ENCODE assay signal across 29 cellular contexts in the genomic region with DNA sequence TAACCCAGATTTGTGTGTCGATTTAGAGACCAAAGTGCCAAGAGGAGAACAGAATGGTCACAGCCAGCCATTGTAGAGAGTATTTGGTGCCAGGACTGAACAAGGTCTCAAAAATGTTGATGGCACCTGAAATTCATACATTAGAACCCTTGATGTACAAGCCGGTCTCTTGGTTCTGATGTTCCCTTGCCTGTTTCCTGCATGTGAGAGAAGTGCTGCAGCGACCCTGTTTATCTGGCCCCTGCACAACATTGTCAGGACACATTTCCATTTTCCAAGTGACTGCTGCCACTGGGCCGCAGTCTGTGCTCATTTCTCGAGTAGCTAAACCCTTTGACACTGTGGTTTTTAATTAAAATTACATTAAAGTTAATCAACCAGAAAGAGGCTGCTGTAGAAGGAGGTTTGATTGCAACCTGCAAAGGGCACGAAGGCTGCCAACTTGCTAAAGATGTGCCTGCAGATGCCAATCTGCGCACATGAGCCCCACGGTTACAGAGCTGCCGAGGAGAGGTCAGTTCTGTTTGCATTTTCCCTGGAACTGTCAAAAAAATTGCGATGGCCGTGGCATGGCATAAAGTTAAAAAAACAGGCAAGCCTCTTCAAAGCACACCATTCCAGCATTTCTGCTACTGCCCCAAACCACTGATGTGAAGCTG.
"Had no signal": no experiment of that assay in that cellular context is flagged by ENCODE, and none has a peak within 500 bp of the region (broad histone marks: within the 10 kb centered on the region; RNA-seq: fewer than 3 reads in every experiment).

No MANE protein-coding gene starts in this region.

- H3K27me3 ChIP-seq: heart right ventricle, ovary, suprapubic skin, transverse colon, upper lobe of right lung, uterus had no signal

- H3K4me2 ChIP-seq: smooth muscle cell had no signal

- H3K36me3 ChIP-seq: esophagus squamous epithelium, heart right ventricle, ovary, suprapubic skin, transverse colon, upper lobe of right lung, uterus had no signal

- H3K4me1 ChIP-seq: esophagus squamous epithelium, heart right ventricle, psoas muscle, suprapubic skin, upper lobe of right lung, uterus had no signal

- H3K4me3 ChIP-seq: coronary artery, esophagus squamous epithelium, heart right ventricle, lung, ovary, psoas muscle, smooth muscle cell, suprapubic skin, transverse colon, upper lobe of right lung, uterus had no signal

- DNase-seq: dermis blood vessel endothelial cell; effector memory CD4-positive, alpha-beta T cell; esophagus squamous epithelium; foreskin melanocyte; glutamatergic neuron; heart right ventricle; hippocampal formation; islet precursor cell; kidney glomerular epithelial cell; left colon; natural killer cell; occipital lobe; ovary; psoas muscle; stimulated activated CD4-positive, alpha-beta T cell treated with anti-CD3 and anti-CD28 coated beads, Interleukin-12 subunit alpha, Interleukin-12 subunit beta, amount 100 ng/mL, for 4 hours; stimulated activated CD4-positive, alpha-beta T cell treated with anti-CD3 and anti-CD28 coated beads, Interleukin-1b, Interleukin-23, amount 100 ng/mL, for 48 hours; stimulated activated CD4-positive, alpha-beta T cell treated with anti-CD3 and anti-CD28 coated beads, Interleukin-4, amount 100 ng/mL, for 1 hour; stimulated activated CD8-positive, alpha-beta memory T cell treated with anti-CD3 and anti-CD28 coated beads, Interleukin-4, amount 100 ng/mL, for 48 hours; stimulated activated naive CD4-positive, alpha-beta T cell; stimulated activated naive CD8-positive, alpha-beta T cell treated with anti-CD3 and anti-CD28 coated beads, Interleukin-15, amount 100 ng/mL, for 72 hours; transverse colon; upper lobe of right lung; uterus had no signal

- H3K9me3 ChIP-seq: ovary, suprapubic skin, uterus had no signal

- FAIRE-seq: endothelial cell of umbilical vein had no signal

- ATAC-seq: heart right ventricle; left colon; natural killer cell; psoas muscle; sciatic nerve; stimulated activated naive CD8-positive, alpha-beta T cell treated with anti-CD3 and anti-CD28 coated beads, Interleukin-15, amount 100 ng/mL, for 72 hours; upper lobe of right lung had no signal

- H3K27ac ChIP-seq: coronary artery, esophagus squamous epithelium, heart right ventricle, ovary, psoas muscle, suprapubic skin, transverse colon, upper lobe of right lung, uterus had no signal
